ENCODE assay signal across 36 cellular contexts in genomic region chr5:139284295-139284694, GRCh38.
"Had no signal": no experiment of that assay in that cellular context is flagged by ENCODE, and none has a peak within 500 bp of the region (broad histone marks: within the 10 kb centered on the region; RNA-seq: fewer than 3 reads in every experiment).

No MANE protein-coding gene starts in this region.

- H3K27ac Mint-ChIP-seq: activated B cell treated with CpG ODN at 0.5 μM for 24 hours; activated CD4-positive, alpha-beta memory T cell treated with anti-CD3 and anti-CD28 coated beads for 36 hours; activated T-helper 17 cell treated with anti-CD3 and anti-CD28 coated beads, Interleukin-2, amount 50 U/mL, for 72 hours; T-helper 1 cell treated with Interleukin-12 subunit alpha and Interleukin-12 subunit beta and Interleukin-4 antibody, amounts not matched to agents 30 μg/mL and 1 μg/mL, for 36 hours had no signal

- FAIRE-seq: TTC549 had no signal

- H3K4me2 ChIP-seq: SK-N-SH had no signal

- H3K4me3 ChIP-seq: MG63, SJCRH30 had no signal

- ATAC-seq: activated T-cell treated with anti-CD3 and anti-CD28 coated beads, Interleukin-2, amount 50 U/mL, for 72 hours; activated T-helper 17 cell treated with anti-CD3 and anti-CD28 coated beads, Interleukin-2, amount 50 U/mL, for 72 hours had no signal

- DNase-seq: activated B cell treated with CpG ODN at 0.5 μM for 24 hours; activated CD4-positive, alpha-beta memory T cell treated with anti-CD3 and anti-CD28 coated beads for 36 hours; activated CD4-positive, alpha-beta T cell treated with anti-CD3 and anti-CD28 coated beads for 4 hours; activated CD4-positive, alpha-beta T cell treated with anti-CD3 and anti-CD28 coated beads, Interleukin-2, amount 50 U/mL, for 1 hour; activated CD4-positive, CD25-positive, alpha-beta regulatory T cell treated with anti-CD3 and anti-CD28 coated beads, Interleukin-2, amount 50 U/mL, for 72 hours; activated CD8-positive, alpha-beta memory T cell treated with anti-CD3 and anti-CD28 coated beads, Interleukin-2, amount 50 U/mL, for 4 hours; activated effector memory CD4-positive, alpha-beta T cell treated with anti-CD3 and anti-CD28 coated beads, Interleukin-2, amount 50 U/mL, for 16 hours; activated naive CD4-positive, alpha-beta T cell; activated naive CD4-positive, alpha-beta T cell treated with anti-CD3 and anti-CD28 coated beads, Interleukin-2, amount 50 U/mL, for 16 hours; activated naive CD8-positive, alpha-beta T cell treated with anti-CD3 and anti-CD28 coated beads for 36 hours; activated T-cell treated with anti-CD3 and anti-CD28 coated beads for 4 hours; activated T-cell treated with anti-CD3 and anti-CD28 coated beads, Interleukin-2, amount 50 U/mL, for 72 hours; amniotic stem cell; aorta; brain microvascular endothelial cell; central memory CD4-positive, alpha-beta T cell; Kasumi-1; KG1; MG63; NCI-H1048; NCI-H1105 treated with DMSO at 0.1 percent for 48 hours; NCI-H1436; NCI-H1694; NCI-H1930; NCI-H2081 treated with DMSO at 0.1 percent for 48 hours; NCI-H226; NCI-H524 treated with DMSO at 0.1 percent for 48 hours; NCI-H748 treated with DMSO at 0.1 percent for 48 hours; NK-92 treated with Interleukin-12 subunit alpha and Interleukin-12 subunit beta, amount 100 ng/mL, for 24 hours; SHP77; SJCRH30; SK-N-SH had no signal

- H3K9me3 ChIP-seq: MG63, SJCRH30, SK-N-SH had no signal

- H3K27ac ChIP-seq: brain microvascular endothelial cell, SJCRH30 had no signal

- H3K27me3 Mint-ChIP-seq: activated B cell treated with CpG ODN at 0.5 μM for 24 hours; activated CD4-positive, alpha-beta memory T cell treated with anti-CD3 and anti-CD28 coated beads for 36 hours; activated naive CD8-positive, alpha-beta T cell treated with anti-CD3 and anti-CD28 coated beads for 36 hours; activated T-helper 17 cell treated with anti-CD3 and anti-CD28 coated beads, Interleukin-2, amount 50 U/mL, for 72 hours had no signal

- H3K4me3 Mint-ChIP-seq: activated B cell treated with CpG ODN at 0.5 μM for 24 hours; activated CD4-positive, alpha-beta memory T cell treated with anti-CD3 and anti-CD28 coated beads for 36 hours; activated naive CD8-positive, alpha-beta T cell treated with anti-CD3 and anti-CD28 coated beads for 36 hours; activated T-cell treated with anti-CD3 and anti-CD28 coated beads, Interleukin-2, amount 50 U/mL, for 72 hours; activated T-helper 17 cell treated with anti-CD3 and anti-CD28 coated beads, Interleukin-2, amount 50 U/mL, for 72 hours; T-helper 1 cell treated with Interleukin-12 subunit alpha and Interleukin-12 subunit beta and Interleukin-4 antibody, amounts not matched to agents 30 μg/mL and 1 μg/mL, for 36 hours; T-helper 2 cell treated with Interferon-gamma antibody and Interleukin-4, amounts not matched to agents 5 μg/mL and 100 μg/mL, for 36 hours had no signal

- H3K9me3 Mint-ChIP-seq: activated B cell treated with CpG ODN at 0.5 μM for 24 hours; activated CD4-positive, alpha-beta memory T cell treated with anti-CD3 and anti-CD28 coated beads for 36 hours; activated naive CD8-positive, alpha-beta T cell treated with anti-CD3 and anti-CD28 coated beads for 36 hours; activated T-cell treated with anti-CD3 and anti-CD28 coated beads, Interleukin-2, amount 50 U/mL, for 72 hours; activated T-helper 17 cell treated with anti-CD3 and anti-CD28 coated beads, Interleukin-2, amount 50 U/mL, for 72 hours; T-helper 1 cell treated with Interleukin-12 subunit alpha and Interleukin-12 subunit beta and Interleukin-4 antibody, amounts not matched to agents 30 μg/mL and 1 μg/mL, for 36 hours; T-helper 2 cell treated with Interferon-gamma antibody and Interleukin-4, amounts not matched to agents 5 μg/mL and 100 μg/mL, for 36 hours had no signal

- H3K9ac ChIP-seq: SK-N-SH had no signal

- H3K4me1 ChIP-seq: SJCRH30 had no signal

- H3K27me3 ChIP-seq: brain microvascular endothelial cell, MG63, SJCRH30 had no signal
